Comparison of ENCODE assay signal across 1 cellular context in the genomic region with DNA sequence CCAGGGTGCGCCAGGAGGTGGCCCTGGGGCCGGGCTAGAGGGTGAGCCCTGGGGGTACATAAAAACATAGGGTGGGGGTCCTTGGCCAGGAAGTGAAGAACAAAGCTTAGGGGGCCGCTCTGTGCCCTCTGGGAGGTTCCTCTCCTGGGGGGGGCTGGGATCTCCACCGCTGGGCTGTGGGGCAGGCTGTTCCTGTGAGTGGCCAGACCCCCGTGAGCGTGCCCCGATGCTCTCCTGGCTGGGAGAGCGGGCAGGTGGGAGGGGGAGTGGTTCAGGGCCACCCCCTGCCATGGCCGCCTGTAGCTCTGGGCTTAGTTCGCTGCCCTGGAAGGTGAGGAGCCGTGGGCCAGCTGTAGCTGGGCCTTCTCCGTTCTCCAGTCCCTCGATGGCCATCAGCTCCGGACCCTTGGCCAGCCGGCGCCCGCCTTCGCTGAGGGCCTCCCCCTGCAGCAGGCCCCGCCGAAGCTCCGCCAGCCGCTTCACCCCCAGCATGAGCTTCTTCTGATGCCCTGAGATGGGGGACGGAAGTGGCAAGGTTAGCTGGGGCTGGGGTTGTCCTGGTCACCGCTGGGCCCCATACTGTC.
TF ChIP-seq lines count a peak whose summit lies in the region.

No MANE protein-coding gene starts in this region.

TF ChIP-seq in endothelial cell of umbilical vein, 7 proteins besides CTCF, POLR2A, EP300 and RAD21:
- TF ChIP-seq JUN (IDR thresholded peaks at IDR 0.05; ENCODE audit: borderline replicate concordance, insufficient read depth, insufficient read length, low read depth): no peak
- TF ChIP-seq GATA2 (IDR thresholded peaks at IDR 0.05; ENCODE audit: insufficient read depth, insufficient read length, low read depth, low read length): no peak
- TF ChIP-seq MYC (IDR thresholded peaks at IDR 0.05; ENCODE audit: low read depth, low read length): no peak
- TF ChIP-seq FOS (IDR thresholded peaks at IDR 0.05; ENCODE audit: borderline replicate concordance, insufficient read depth, low read length): no peak
- TF ChIP-seq POLR2AphosphoS5 (IDR thresholded peaks at IDR 0.05; ENCODE audit: insufficient read depth, low read depth, low read length): no peak
- no peak for TF ChIP-seq EZH2 (IDR thresholded peaks at IDR 0.05; ENCODE audit: borderline replicate concordance, low read depth, low read length, severe bottlenecking)
- TF ChIP-seq, protein P1, sequence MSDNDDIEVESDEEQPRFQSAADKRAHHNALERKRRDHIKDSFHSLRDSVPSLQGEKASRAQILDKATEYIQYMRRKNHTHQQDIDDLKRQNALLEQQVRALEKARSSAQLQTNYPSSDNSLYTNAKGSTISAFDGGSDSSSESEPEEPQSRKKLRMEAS (IDR thresholded peaks at IDR 0.05; ENCODE audit: insufficient read depth, insufficient read length): no peak
